Comparison of ENCODE assay signal across 21 cellular contexts in genomic region chr20:62745959-62746288, GRCh38. TPM values are rescaled to one million over a fixed set of nuclear protein-coding genes. Genes with fewer than 3 reads are reported as not detected.
"Had no signal": no experiment of that assay in that cellular context is flagged by ENCODE, and none has a peak within 500 bp of the region (broad histone marks: within the 10 kb centered on the region; RNA-seq: fewer than 3 reads in every experiment).

No MANE protein-coding gene starts in this region.

- H3K27ac ChIP-seq: pancreas, testis, transverse colon, VCaP had no signal

- H3K4me1 ChIP-seq: pancreas had no signal

- ATAC-seq: activated naive CD4-positive, alpha-beta T cell treated with anti-CD3 and anti-CD28 coated beads, Interleukin-2, amount 50 U/mL, for 72 hours; naive thymus-derived CD4-positive, alpha-beta T cell; pancreas; stimulated activated naive CD8-positive, alpha-beta T cell treated with anti-CD3 and anti-CD28 coated beads, Interleukin-15, Interleukin-2, amounts not matched to agents 100 U/mL and 50 U/mL, for 24 hours had no signal

- H3K27me3 ChIP-seq: pancreas, testis had no signal

- H3K9me3 ChIP-seq: pancreas, testis, transverse colon had no signal

- H3K4me3 ChIP-seq: pancreas, testis, transverse colon had no signal

- H3K36me3 ChIP-seq: pancreas, transverse colon had no signal

- H3K9me3 Mint-ChIP-seq: activated naive CD4-positive, alpha-beta T cell treated with anti-CD3 and anti-CD28 coated beads, Interleukin-2, amount 50 U/mL, for 72 hours; naive thymus-derived CD4-positive, alpha-beta T cell; T-helper 1 cell treated with Interleukin-12 subunit alpha and Interleukin-12 subunit beta and Interleukin-4 antibody, amounts not matched to agents 30 μg/mL and 1 μg/mL, for 36 hours had no signal

- H3K4me3 Mint-ChIP-seq: memory B cell; T-helper 1 cell treated with Interleukin-12 subunit alpha and Interleukin-12 subunit beta and Interleukin-4 antibody, amounts not matched to agents 30 μg/mL and 1 μg/mL, for 36 hours had no signal

- H3K36me3 Mint-ChIP-seq: activated naive CD4-positive, alpha-beta T cell treated with anti-CD3 and anti-CD28 coated beads, Interleukin-2, amount 50 U/mL, for 72 hours had no signal

- DNase-seq: activated CD4-positive, alpha-beta T cell treated with anti-CD3 and anti-CD28 coated beads for 4 hours; activated CD4-positive, alpha-beta T cell treated with anti-CD3 and anti-CD28 coated beads, Interleukin-2, amount 50 U/mL, for 48 hours; activated CD8-positive, alpha-beta memory T cell treated with anti-CD3 and anti-CD28 coated beads for 24 hours; effector CD8-positive, alpha-beta T cell; midbrain; naive thymus-derived CD4-positive, alpha-beta T cell; nucleus accumbens; stimulated activated CD4-positive, alpha-beta T cell treated with anti-CD3 and anti-CD28 coated beads, Interleukin-12 subunit alpha, Interleukin-12 subunit beta, amount 100 ng/mL, for 4 hours; stimulated activated CD4-positive, alpha-beta T cell treated with anti-CD3 and anti-CD28 coated beads, Interleukin-4, amount 100 ng/mL, for 1 hour; stimulated activated naive CD8-positive, alpha-beta T cell treated with anti-CD3 and anti-CD28 coated beads, Interleukin-15, Interleukin-2, amounts not matched to agents 100 U/mL and 50 U/mL, for 24 hours; SW 1271; T-helper 9 cell; transverse colon had no signal

RNA-seq across cellular contexts. Expression of gene NTSR1, which starts 37.3 kb away (rescaled TPM):
- total RNA-seq: activated naive CD4-positive, alpha-beta T cell treated with anti-CD3 and anti-CD28 coated beads, Interleukin-2, amount 50 U/mL, for 72 hours; bronchial epithelial cell; epithelial cell of proximal tubule had no signal
